ENCODE assay signal across 8 cellular contexts in the genomic region with DNA sequence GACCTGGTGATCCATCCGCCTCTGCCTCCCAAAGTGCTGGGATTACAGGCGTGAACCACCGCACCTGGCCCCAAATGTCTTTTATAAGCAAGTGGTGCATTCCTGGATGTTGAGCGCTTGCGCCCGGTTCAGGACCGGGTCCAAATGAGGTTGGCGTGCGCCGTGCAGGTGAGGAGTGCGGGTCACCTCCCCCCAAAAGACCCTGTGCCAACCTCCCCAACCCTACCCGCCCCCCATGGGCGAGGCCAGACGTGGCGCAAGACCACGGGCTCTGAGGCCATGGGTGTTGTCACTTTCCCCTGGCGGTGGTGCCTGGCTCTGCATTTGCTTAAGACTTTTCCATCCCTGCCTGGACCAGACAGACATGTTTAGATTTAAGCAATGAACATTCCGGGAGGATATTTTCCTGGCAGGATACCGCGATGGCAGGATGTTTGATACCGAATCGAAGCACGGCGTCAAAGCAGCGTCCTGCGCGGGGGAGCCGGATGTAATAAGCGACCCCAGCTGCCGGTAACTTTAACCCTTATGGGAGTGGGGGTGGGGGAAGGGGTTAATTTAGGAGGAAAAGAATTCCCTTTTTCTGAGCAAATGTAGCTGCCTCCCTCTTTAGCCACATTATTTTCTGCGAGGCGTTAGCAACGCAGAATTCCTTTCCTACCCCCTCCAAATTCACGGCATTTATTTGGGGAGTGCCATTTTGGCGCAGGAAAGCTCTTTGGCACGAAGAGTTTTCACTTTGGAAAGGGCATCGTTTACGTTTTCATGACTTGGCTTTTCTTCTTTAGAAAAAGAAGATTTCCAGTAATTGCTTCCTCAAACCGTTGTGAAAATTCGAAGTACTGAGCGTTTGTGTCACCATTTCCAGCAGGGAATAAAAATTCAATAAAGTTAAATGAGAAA. TPM values are rescaled to one million over a fixed set of nuclear protein-coding genes. Genes with fewer than 3 reads are reported as not detected.
DNase-seq lines count a peak whose midpoint lies in the region; ATAC-seq, FAIRE-seq and TF ChIP-seq lines count a peak whose summit lies in the region.

No MANE protein-coding gene starts in this region.

- H3K9me3 ChIP-seq in H1 (ENCODE audit: insufficient read depth in 2 of 2, low read depth in 1 of 2, low read length in 1 of 2), result no peaks in the 10 kb centered on the region

- intact Hi-C loops in activated CD4-positive, alpha-beta memory T cell treated with anti-CD3 and anti-CD28 coated beads for 36 hours (cut with micrococcal nuclease), result loop anchor here (2.0 to 5.0 kb wide), 3 partner anchors 43 to 319 kb away; a partner anchor contains a TSS

- peak overlapping the region; percentile 94 for H3K27ac Mint-ChIP-seq in activated CD4-positive, alpha-beta memory T cell treated with anti-CD3 and anti-CD28 coated beads for 36 hours
- peak overlapping the region; percentile 39 for H3K27ac Mint-ChIP-seq in mesothelial cell of epicardium
- H3K27ac Mint-ChIP-seq in stimulated activated naive CD8-positive, alpha-beta T cell treated with anti-CD3 and anti-CD28 coated beads, Interleukin-15, Interleukin-2, amounts not matched to agents 100 ng/mL and 50 ng/mL, for 24 hours, result peak overlapping the region; percentile 61

- no peak overlapping the region for H2BK5ac ChIP-seq in H1 (ENCODE audit: low read depth, low read length)

- no peak overlapping the region for H4K91ac ChIP-seq in H1 (replicated peaks; ENCODE audit: insufficient read length, low read length)

- CTCF ChIA-PET in activated CD4-positive, alpha-beta memory T cell treated with anti-CD3 and anti-CD28 coated beads for 36 hours (lab: Charles Lee), result interaction anchor here (0.6 to 2.5 kb wide), 12 partner anchors 10 to 815 kb away, joined by 3 to 11 read pairs (median 4); a partner anchor contains a TSS
- CTCF ChIA-PET in H1 (lab: Charles Lee; ENCODE audit: partially characterized antibody), result interaction anchor here (0.6 to 8.9 kb wide), 21 partner anchors 9 to 1784 kb away, joined by 3 to 117 read pairs (median 4); a partner anchor contains a TSS

- peaks cover 0 to 8% (median 2%) of the 10 kb centered on the region in 4 experiments; a peak in 4 of 7 replicates for H3K4me1 ChIP-seq in H1 (replicated peaks in 1 of 4; ENCODE audit: control insufficient read depth in 3 of 4, insufficient read depth in 4 of 4, low read length in 3 of 4)

- POLR2A ChIA-PET in activated CD4-positive, alpha-beta memory T cell treated with anti-CD3 and anti-CD28 coated beads for 36 hours (lab: Charles Lee), result interaction anchor here (0.7 to 3.5 kb wide), 6 partner anchors 8 to 1049 kb away, joined by 3 to 33 read pairs (median 4); a partner anchor contains a TSS
- POLR2A ChIA-PET in H1 (lab: Charles Lee; ENCODE audit: partially characterized antibody), result interaction anchor here (0.6 to 14.5 kb wide), 17 partner anchors 13 to 729 kb away, joined by 3 to 232 read pairs (median 9); a partner anchor contains a TSS

- 5% methylated on average over 40 of the region's 41 CpGs; no CpG with 5 or more reads in 1 of the 2 experiments for WGBS in H1 (ENCODE audit: extremely low coverage in 1 of 2, insufficient coverage in 1 of 2, insufficient read length in 1 of 2, insufficient replicate concordance in 2 of 2, low coverage in 1 of 2, low lambda C conversion rate in 2 of 2, missing lambda C conversion rate in 1 of 2), 2 experiments

- H2BK15ac ChIP-seq in H1 (ENCODE audit: low read length), result no peak overlapping the region

- H3K79me2 ChIP-seq in H1 (ENCODE audit: control insufficient read depth in 1 of 2, insufficient read depth in 2 of 2, low read length in 2 of 2), result peaks cover 0 to 19% of the 10 kb centered on the region in 2 experiments; a peak in 2 of 4 replicates

- H3K27me3 Mint-ChIP-seq in activated CD4-positive, alpha-beta memory T cell treated with anti-CD3 and anti-CD28 coated beads for 36 hours, result peaks cover 1% of the 10 kb centered on the region
- peaks cover 39% of the 10 kb centered on the region for H3K27me3 Mint-ChIP-seq in mesothelial cell of epicardium (ENCODE audit: low read depth)
- peaks cover 32% of the 10 kb centered on the region for H3K27me3 Mint-ChIP-seq in stimulated activated naive CD8-positive, alpha-beta T cell treated with anti-CD3 and anti-CD28 coated beads, Interleukin-15, Interleukin-2, amounts not matched to agents 100 ng/mL and 50 ng/mL, for 24 hours

- peak; percentile 79 for DNase-seq in DMS153 (lab: John Stamatoyannopoulos, UW)
- DNase-seq in H4 (ENCODE audit: low spot score), result peak; percentile 85
- DNase-seq in NCI-H2227 (lab: John Stamatoyannopoulos, UW; ENCODE audit: unreplicated experiment), result peak; percentile 88
- peak; percentile 82 for DNase-seq in activated CD4-positive, alpha-beta memory T cell treated with anti-CD3 and anti-CD28 coated beads for 36 hours
- peak in 1 of 2 experiments; percentile 85 for DNase-seq in H1 (ENCODE audit: low read depth in 1 of 2, low spot score in 2 of 2)
- peak in 1 of 2 experiments; percentile 68 for DNase-seq in mesothelial cell of epicardium (ENCODE audit: low spot score in 2 of 2, unreplicated experiment in 2 of 2)

- no peak for ATAC-seq in HG02884 (IDR thresholded peaks at IDR 0.05; ENCODE audit: unreplicated experiment)

- 0 out of 2 replicates have a peak, but pooled peaks cover 2% of the 10 kb centered on the region for H3K79me1 ChIP-seq in H1 (ENCODE audit: low read depth, low read length)

- H2AFZ ChIP-seq in H1 (ENCODE audit: low read length), result 0 out of 2 replicates have a peak overlapping the region, but pooled peaks have one; percentile 10

- H3K27me3 ChIP-seq in H1 (replicated peaks in 1 of 4; ENCODE audit: control insufficient read depth in 3 of 4, extremely low read depth in 1 of 4, insufficient read depth in 3 of 4, low read length in 3 of 4), result peaks cover 0 to 11% (median 6%) of the 10 kb centered on the region in 4 experiments; a peak in 4 of 7 replicates

- no peak for TF ChIP-seq EP300 in H1 (IDR thresholded peaks at IDR 0.05; ENCODE audit: borderline replicate concordance in 1 of 2, low read depth in 2 of 2, low read length in 2 of 2)

- H2AK5ac ChIP-seq in H1 (ENCODE audit: low read depth, low read length), result no peak overlapping the region

- H3K36me3 Mint-ChIP-seq in activated CD4-positive, alpha-beta memory T cell treated with anti-CD3 and anti-CD28 coated beads for 36 hours, result peaks cover 12% of the 10 kb centered on the region
- no peaks in the 10 kb centered on the region for H3K36me3 Mint-ChIP-seq in mesothelial cell of epicardium
- peaks cover 7% of the 10 kb centered on the region for H3K36me3 Mint-ChIP-seq in stimulated activated naive CD8-positive, alpha-beta T cell treated with anti-CD3 and anti-CD28 coated beads, Interleukin-15, Interleukin-2, amounts not matched to agents 100 ng/mL and 50 ng/mL, for 24 hours (ENCODE audit: low read depth)

- peaks cover 0 to 7% of the 10 kb centered on the region in 2 experiments for H4K20me1 ChIP-seq in H1 (replicated peaks in 1 of 2; ENCODE audit: control insufficient read depth in 1 of 2, insufficient read depth in 2 of 2, low read length in 2 of 2)

- no peak overlapping the region for H2BK120ac ChIP-seq in H1 (replicated peaks; ENCODE audit: low read depth, low read length)

- H3K4me1 Mint-ChIP-seq in activated CD4-positive, alpha-beta memory T cell treated with anti-CD3 and anti-CD28 coated beads for 36 hours (ENCODE audit: low read depth), result peaks cover 42% of the 10 kb centered on the region
- peaks cover 38% of the 10 kb centered on the region for H3K4me1 Mint-ChIP-seq in mesothelial cell of epicardium
- peaks cover 61% of the 10 kb centered on the region for H3K4me1 Mint-ChIP-seq in stimulated activated naive CD8-positive, alpha-beta T cell treated with anti-CD3 and anti-CD28 coated beads, Interleukin-15, Interleukin-2, amounts not matched to agents 100 ng/mL and 50 ng/mL, for 24 hours (ENCODE audit: low read depth)

- TF ChIP-seq CTCF in H1 (IDR thresholded peaks at IDR 0.05; ENCODE audit: control extremely low read depth in 1 of 3, insufficient read depth in 1 of 3, low read depth in 1 of 3, low read length in 3 of 3), result peak; percentile 58 to 82 (median 80)
- TF ChIP-seq CTCF in mesothelial cell of epicardium (IDR thresholded peaks at IDR 0.05; ENCODE audit: unreplicated experiment), result peak; percentile 96

- peak overlapping the region; percentile 21; the same call in 1 of the 2 replicates for H3K27ac ChIP-seq in H1 (ENCODE audit: low read depth, low read length)

- H3K9me3 Mint-ChIP-seq in activated CD4-positive, alpha-beta memory T cell treated with anti-CD3 and anti-CD28 coated beads for 36 hours, result no peaks in the 10 kb centered on the region
- H3K9me3 Mint-ChIP-seq in mesothelial cell of epicardium, result no peaks in the 10 kb centered on the region
- H3K9me3 Mint-ChIP-seq in stimulated activated naive CD8-positive, alpha-beta T cell treated with anti-CD3 and anti-CD28 coated beads, Interleukin-15, Interleukin-2, amounts not matched to agents 100 ng/mL and 50 ng/mL, for 24 hours, result no peaks in the 10 kb centered on the region

- H3K36me3 ChIP-seq in H1 (ENCODE audit: control insufficient read depth in 2 of 4, insufficient read depth in 4 of 4, low read length in 3 of 4), result no peaks in the 10 kb centered on the region; a peak in 1 of 8 replicates

- no peak overlapping the region for H3K14ac ChIP-seq in H1 (ENCODE audit: insufficient read length)

- TF ChIP-seq RAD21 in H1 (IDR thresholded peaks at IDR 0.05 in 1 of 2, conservative IDR thresholded peaks at IDR 0.05 in 1 of 2; ENCODE audit: low read depth in 2 of 2, low read length in 2 of 2), result peak; percentile 13 to 41; a peak in 3 of 4 replicates

- peak in 1 of 2 experiments; percentile 51; a peak in 2 of 3 replicates for TF ChIP-seq POLR2A in H1 (IDR thresholded peaks at IDR 0.05; ENCODE audit: control extremely low read depth in 1 of 2, low read depth in 2 of 2, low read length in 2 of 2)

- no peak overlapping the region for H3K4ac ChIP-seq in H1 (replicated peaks; ENCODE audit: insufficient read length, low read depth, low read length)

- peak overlapping the region; percentile 94 to 96 for H3K4me2 ChIP-seq in H1 (ENCODE audit: insufficient read depth in 1 of 2, low read depth in 2 of 2, low read length in 2 of 2)

- H3K4me3 Mint-ChIP-seq in activated CD4-positive, alpha-beta memory T cell treated with anti-CD3 and anti-CD28 coated beads for 36 hours, result peak overlapping the region; percentile 98
- peak overlapping the region; percentile 94 for H3K4me3 Mint-ChIP-seq in mesothelial cell of epicardium
- H3K4me3 Mint-ChIP-seq in stimulated activated naive CD8-positive, alpha-beta T cell treated with anti-CD3 and anti-CD28 coated beads, Interleukin-15, Interleukin-2, amounts not matched to agents 100 ng/mL and 50 ng/mL, for 24 hours, result peak overlapping the region; percentile 97

- H3K56ac ChIP-seq in H1 (replicated peaks; ENCODE audit: insufficient read length, low read depth, low read length), result peak overlapping the region; percentile 60

- no peak overlapping the region; the same call in 1 of the 2 replicates for H4K8ac ChIP-seq in H1 (ENCODE audit: extremely low read depth, insufficient read depth, low read length)

- H4K5ac ChIP-seq in H1 (ENCODE audit: insufficient read length, low read depth, low read length), result peak overlapping the region; percentile 36

- peaks cover 15% of the 10 kb centered on the region for H3K23me2 ChIP-seq in H1 (ENCODE audit: low read depth, low read length)

- peak overlapping the region; percentile 63 to 93 (median 87) for H3K4me3 ChIP-seq in H1 (ENCODE audit: extremely low read depth in 1 of 4, insufficient read depth in 2 of 4, low read depth in 3 of 4, low read length in 4 of 4)

- H3K9ac ChIP-seq in H1 (replicated peaks in 1 of 4; ENCODE audit: extremely low read depth in 1 of 4, low read depth in 3 of 4, low read length in 3 of 4), result peak overlapping the region in 2 of 4 experiments; percentile 42 to 75; a peak in 5 of 7 replicates

- no peak overlapping the region for H2BK12ac ChIP-seq in H1 (ENCODE audit: low read depth, low read length)

- H3K23ac ChIP-seq in H1 (ENCODE audit: insufficient read length), result no peak overlapping the region

- no peak overlapping the region for H3K18ac ChIP-seq in H1 (ENCODE audit: extremely low read depth, low read length)

- no peak overlapping the region for H2BK20ac ChIP-seq in H1 (ENCODE audit: low read length)

- peak; percentile 32 for FAIRE-seq in H1 (lab: Jason Lieb, UNC)

RNA-seq across cellular contexts. Expression of a gene that starts 27.8 kb away (rescaled TPM):
- total RNA-seq in H4 (2014; rRNA removed; shearing (Covaris generic)), result 44.9 and 80.6 TPM in 2 replicates
- total RNA-seq in activated CD4-positive, alpha-beta memory T cell treated with anti-CD3 and anti-CD28 coated beads for 36 hours, result 100 to 1,000 TPM; 110 to 112 TPM
- 111 and 113 TPM in 2 replicates for total RNA-seq in H1 (2021; fragmentation: NEBNext Ultra II Directional; extraction: Animal tissue kit (Norgen Biotek cat#: 25700))
- polyA plus RNA-seq in H1 (2011; rRNA removed), result 47.0 and 75.6 TPM in 2 replicates
- 50.1 TPM for polyA plus RNA-seq in H1 (2011; cell fraction: cytosol; rRNA removed)
- polyA plus RNA-seq in H1 (2011; cell fraction: nucleus; rRNA removed), result 42.7 TPM
- 50.8 to 75.3 TPM (median 67.3 TPM) in 4 replicates for polyA plus RNA-seq in H1 (2012, experiment 1 of 2)
- polyA plus RNA-seq in H1 (2012, experiment 2 of 2), result 58.5 TPM
- polyA plus RNA-seq in H1 (2013, experiment 1 of 2), result 30.0 TPM
- 30.1 TPM for polyA plus RNA-seq in H1 (2013, experiment 2 of 2)
- 25.9 and 34.8 TPM in 2 replicates for polyA minus RNA-seq in H1 (2011; rRNA and poly(A)+ RNA removed)
- polyA minus RNA-seq in H1 (2011; cell fraction: cytosol; rRNA and poly(A)+ RNA removed), result 39.0 TPM
- polyA minus RNA-seq in H1 (2011; cell fraction: nucleus; rRNA and poly(A)+ RNA removed), result 15.2 TPM
- total RNA-seq in mesothelial cell of epicardium, result 83.0 to 85.1 TPM (median 84.3 TPM) in 3 replicates

RNA-seq across cellular contexts. Expression of a gene that starts 42.7 kb away (rescaled TPM):
- not detected in 2 replicates for total RNA-seq in H4 (2014; rRNA removed; shearing (Covaris generic))
- 1 to 10 TPM; 1.5 to 1.6 TPM for total RNA-seq in activated CD4-positive, alpha-beta memory T cell treated with anti-CD3 and anti-CD28 coated beads for 36 hours
- 2.2 and 2.3 TPM in 2 replicates for total RNA-seq in H1 (2021; fragmentation: NEBNext Ultra II Directional; extraction: Animal tissue kit (Norgen Biotek cat#: 25700))
- polyA plus RNA-seq in H1 (2011; rRNA removed), result 1.0 and 1.1 TPM in 2 replicates
- 1.0 TPM for polyA plus RNA-seq in H1 (2011; cell fraction: cytosol; rRNA removed)
- 5.9 TPM for polyA plus RNA-seq in H1 (2011; cell fraction: nucleus; rRNA removed)
- polyA plus RNA-seq in H1 (2012, experiment 1 of 2), result 1.3 to 2.3 TPM (median 1.9 TPM) in 4 replicates
- polyA plus RNA-seq in H1 (2012, experiment 2 of 2), result 0.63 TPM
- 0.97 TPM for polyA plus RNA-seq in H1 (2013, experiment 1 of 2)
- polyA plus RNA-seq in H1 (2013, experiment 2 of 2), result 0.75 TPM
- polyA minus RNA-seq in H1 (2011; rRNA and poly(A)+ RNA removed), result 1.00 and 1.5 TPM in 2 replicates
- polyA minus RNA-seq in H1 (2011; cell fraction: cytosol; rRNA and poly(A)+ RNA removed), result not detected
- polyA minus RNA-seq in H1 (2011; cell fraction: nucleus; rRNA and poly(A)+ RNA removed), result 3.3 TPM
- 28.2 to 30.6 TPM (median 28.8 TPM) in 3 replicates for total RNA-seq in mesothelial cell of epicardium

RNA-seq across cellular contexts. Expression of a gene that starts 52.7 kb away (rescaled TPM):
- total RNA-seq in H4 (2014; rRNA removed; shearing (Covaris generic)), result 6.8 and 8.4 TPM in 2 replicates
- 10 to 100 TPM; 33.6 to 34.9 TPM for total RNA-seq in activated CD4-positive, alpha-beta memory T cell treated with anti-CD3 and anti-CD28 coated beads for 36 hours
- total RNA-seq in H1 (2021; fragmentation: NEBNext Ultra II Directional; extraction: Animal tissue kit (Norgen Biotek cat#: 25700)), result 31.3 and 32.1 TPM in 2 replicates
- polyA plus RNA-seq in H1 (2011; rRNA removed), result 11.1 and 19.6 TPM in 2 replicates
- 15.2 TPM for polyA plus RNA-seq in H1 (2011; cell fraction: cytosol; rRNA removed)
- polyA plus RNA-seq in H1 (2011; cell fraction: nucleus; rRNA removed), result 41.2 TPM
- 20.6 to 26.0 TPM (median 22.5 TPM) in 4 replicates for polyA plus RNA-seq in H1 (2012, experiment 1 of 2)
- polyA plus RNA-seq in H1 (2012, experiment 2 of 2), result 18.9 TPM
- polyA plus RNA-seq in H1 (2013, experiment 1 of 2), result 15.4 TPM
- 15.5 TPM for polyA plus RNA-seq in H1 (2013, experiment 2 of 2)
- polyA minus RNA-seq in H1 (2011; rRNA and poly(A)+ RNA removed), result 18.6 and 18.8 TPM in 2 replicates
- 17.7 TPM for polyA minus RNA-seq in H1 (2011; cell fraction: cytosol; rRNA and poly(A)+ RNA removed)
- 32.8 TPM for polyA minus RNA-seq in H1 (2011; cell fraction: nucleus; rRNA and poly(A)+ RNA removed)
- 39.7 to 40.4 TPM (median 40.2 TPM) in 3 replicates for total RNA-seq in mesothelial cell of epicardium

Comparison
In these comparisons a context has a peak if more than half of its experiments do, and no peak if none do; other contexts are left out.
1. H3K27ac Mint-ChIP-seq: peak in every context shown above with its lines; median percentile 94 in activated CD4-positive, alpha-beta memory T cell treated with anti-CD3 and anti-CD28 coated beads for 36 hours; 61 in stimulated activated naive CD8-positive, alpha-beta T cell treated with anti-CD3 and anti-CD28 coated beads, Interleukin-15, Interleukin-2, amounts not matched to agents 100 ng/mL and 50 ng/mL, for 24 hours; 39 in mesothelial cell of epicardium.